1 cellular context compared by ENCODE assay signal in the genomic region with DNA sequence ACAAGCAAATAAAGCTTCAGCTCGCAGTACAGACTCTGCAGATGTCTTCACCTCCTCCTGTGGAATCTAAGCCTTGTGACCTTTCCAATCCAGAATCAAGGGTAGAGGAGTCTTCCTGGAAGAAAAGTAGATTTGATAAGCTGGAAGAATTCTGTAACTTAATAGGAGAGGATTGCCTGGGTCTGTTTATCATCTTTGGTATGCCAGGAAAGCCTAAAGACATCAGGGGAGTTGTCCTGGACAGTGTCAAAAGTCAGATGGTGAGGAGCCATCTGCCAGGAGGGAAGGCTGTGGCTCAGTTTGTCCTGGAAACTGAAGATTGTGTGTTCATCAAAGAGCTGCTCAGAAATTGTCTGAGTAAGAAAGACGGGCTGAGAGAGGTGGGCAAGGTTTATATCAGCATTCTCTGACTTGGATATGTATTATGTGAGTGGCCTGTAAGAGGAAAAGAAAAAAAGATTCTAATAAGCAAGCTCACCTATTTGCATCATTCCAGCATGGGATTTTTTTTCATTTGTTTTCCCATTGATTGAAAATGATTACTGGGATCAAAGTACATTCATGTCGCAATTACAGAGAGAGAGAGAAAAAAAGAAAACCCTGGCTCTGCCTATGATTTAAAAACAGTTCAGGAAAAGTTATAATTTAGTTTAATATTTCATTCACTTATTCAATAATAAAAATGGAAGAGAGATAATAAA.
TF ChIP-seq lines count a peak whose summit lies in the region.

No MANE protein-coding gene starts in this region.

TF ChIP-seq in HepG2, 621 proteins besides CTCF, POLR2A, EP300 and RAD21 (continued from another document and continues in another):
- TF ChIP-seq, protein P1, sequence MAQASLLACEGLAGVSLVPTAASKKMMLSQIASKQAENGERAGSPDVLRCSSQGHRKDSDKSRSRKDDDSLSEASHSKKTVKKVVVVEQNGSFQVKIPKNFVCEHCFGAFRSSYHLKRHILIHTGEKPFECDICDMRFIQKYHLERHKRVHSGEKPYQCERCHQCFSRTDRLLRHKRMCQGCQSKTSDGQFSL (CRISPR knock-in tag; IDR thresholded peaks at IDR 0.05), result no peak
- TF ChIP-seq SOX5 (CRISPR knock-in tag; IDR thresholded peaks at IDR 0.05; ENCODE audit: borderline replicate concordance) (peak; percentile 46; the same call in 1 of the 2 replicates), ZIK1 (CRISPR knock-in tag; IDR thresholded peaks at IDR 0.05; ENCODE audit: borderline replicate concordance, low read depth) (no peak), PAWR (CRISPR knock-in tag; IDR thresholded peaks at IDR 0.05; ENCODE audit: borderline replicate concordance) (no peak), FOXC1 (CRISPR knock-in tag; IDR thresholded peaks at IDR 0.05; ENCODE audit: borderline replicate concordance) (no peak), ZNF264 (CRISPR knock-in tag; IDR thresholded peaks at IDR 0.05) (no peak), ATAD3A (CRISPR knock-in tag; IDR thresholded peaks at IDR 0.05) (no peak), SMAD1 (CRISPR knock-in tag; IDR thresholded peaks at IDR 0.05; ENCODE audit: borderline replicate concordance, low read depth) (no peak), PHF5A (CRISPR knock-in tag; IDR thresholded peaks at IDR 0.05; ENCODE audit: low read depth, unreplicated experiment) (no peak), RNF2 (conservative IDR thresholded peaks at IDR 0.05; ENCODE audit: low read depth) (no peak), NONO (IDR thresholded peaks at IDR 0.05) (no peak), NONO (CRISPR knock-in tag; conservative IDR thresholded peaks at IDR 0.05) (no peak), SMC3 (IDR thresholded peaks at IDR 0.05; ENCODE audit: low read length) (peak; percentile 6; the same call in 1 of the 2 replicates), ARNT (IDR thresholded peaks at IDR 0.05) (no peak), ZNF709 (CRISPR knock-in tag; IDR thresholded peaks at IDR 0.05) (no peak), ZNF672 (CRISPR knock-in tag; IDR thresholded peaks at IDR 0.05) (no peak), ZNF446 (CRISPR knock-in tag; IDR thresholded peaks at IDR 0.05) (no peak), CBX5 (CRISPR knock-in tag; IDR thresholded peaks at IDR 0.05; ENCODE audit: borderline replicate concordance) (no peak), MAFG (CRISPR knock-in tag; IDR thresholded peaks at IDR 0.05) (no peak), EHMT2 (IDR thresholded peaks at IDR 0.05; ENCODE audit: borderline replicate concordance, low read depth, low read length) (no peak), HIVEP1 (CRISPR knock-in tag; IDR thresholded peaks at IDR 0.05) (no peak), ZNF510 (CRISPR knock-in tag; IDR thresholded peaks at IDR 0.05; ENCODE audit: low read depth) (no peak), SMAD9 (CRISPR knock-in tag; IDR thresholded peaks at IDR 0.05) (no peak), ZNF619 (CRISPR knock-in tag; IDR thresholded peaks at IDR 0.05) (no peak), ZMYM4 (CRISPR knock-in tag; IDR thresholded peaks at IDR 0.05) (no peak), ZNF24 (IDR thresholded peaks at IDR 0.05) (no peak), GATAD2A (CRISPR knock-in tag; IDR thresholded peaks at IDR 0.05) (peak; percentile 89), TCF7 (IDR thresholded peaks at IDR 0.05; ENCODE audit: low read depth) (no peak), HOXA7 (CRISPR knock-in tag; IDR thresholded peaks at IDR 0.05) (no peak), MTA1 (CRISPR knock-in tag; IDR thresholded peaks at IDR 0.05; ENCODE audit: borderline replicate concordance) (no peak), ZNF83 (CRISPR knock-in tag; IDR thresholded peaks at IDR 0.05; ENCODE audit: borderline replicate concordance) (no peak), KDM1A (CRISPR knock-in tag; IDR thresholded peaks at IDR 0.05) (no peak), NBN (conservative IDR thresholded peaks at IDR 0.05) (no peak), TSC22D2 (CRISPR knock-in tag; IDR thresholded peaks at IDR 0.05; ENCODE audit: borderline replicate concordance) (no peak), ZKSCAN1 (IDR thresholded peaks at IDR 0.05; ENCODE audit: low read length) (no peak), ATM (IDR thresholded peaks at IDR 0.05; ENCODE audit: borderline replicate concordance) (no peak), ZNF136 (CRISPR knock-in tag; IDR thresholded peaks at IDR 0.05; ENCODE audit: low read depth) (no peak), KDM3A (CRISPR knock-in tag; IDR thresholded peaks at IDR 0.05; ENCODE audit: low read depth) (no peak), HES4 (CRISPR knock-in tag; IDR thresholded peaks at IDR 0.05; ENCODE audit: borderline replicate concordance) (no peak), ISL2 (CRISPR knock-in tag; IDR thresholded peaks at IDR 0.05) (no peak), ZNF761 (CRISPR knock-in tag; conservative IDR thresholded peaks at IDR 0.05) (no peak), TEAD3 (CRISPR knock-in tag; optimal IDR thresholded peaks at IDR 0.05; ENCODE audit: borderline replicate concordance) (no peak), MAZ (IDR thresholded peaks at IDR 0.05; ENCODE audit: borderline replicate concordance, low read depth, low read length) (no peak), MAZ (CRISPR knock-in tag; IDR thresholded peaks at IDR 0.05; ENCODE audit: low read depth) (no peak), KAT2B (IDR thresholded peaks at IDR 0.05; ENCODE audit: borderline replicate concordance, low read depth, low read length) (peak; percentile 58; the same call in 1 of the 2 replicates), ZNF615 (CRISPR knock-in tag; IDR thresholded peaks at IDR 0.05; ENCODE audit: borderline replicate concordance) (no peak), ZNF484 (CRISPR knock-in tag; IDR thresholded peaks at IDR 0.05; ENCODE audit: borderline replicate concordance, low read depth) (no peak), POLR2AphosphoS2 (IDR thresholded peaks at IDR 0.05; ENCODE audit: low read depth, low read length) (no peak), CAMTA2 (CRISPR knock-in tag; IDR thresholded peaks at IDR 0.05; ENCODE audit: borderline replicate concordance) (no peak), SMARCC2 (IDR thresholded peaks at IDR 0.05) (no peak), ERF (CRISPR knock-in tag; IDR thresholded peaks at IDR 0.05) (no peak), CEBPB (IDR thresholded peaks at IDR 0.05; ENCODE audit: borderline replicate concordance, low read depth, low read length) (peak; percentile 90), DPF2 (CRISPR knock-in tag; IDR thresholded peaks at IDR 0.05; ENCODE audit: borderline replicate concordance, low read depth) (0 out of 2 replicates have a peak, but pooled peaks have one; percentile 23), FOXP1 (IDR thresholded peaks at IDR 0.05) (no peak), FOXP1 (CRISPR knock-in tag; IDR thresholded peaks at IDR 0.05) (peak; percentile 77), ZNF432 (CRISPR knock-in tag; IDR thresholded peaks at IDR 0.05; ENCODE audit: borderline replicate concordance) (no peak), EZH2 (conservative IDR thresholded peaks at IDR 0.05; ENCODE audit: low read depth, low read length) (no peak), NFKBIZ (CRISPR knock-in tag; IDR thresholded peaks at IDR 0.05) (no peak), ZNF343 (CRISPR knock-in tag; IDR thresholded peaks at IDR 0.05) (no peak), SOX6 (IDR thresholded peaks at IDR 0.05) (no peak), SOX6 (CRISPR knock-in tag; IDR thresholded peaks at IDR 0.05) (no peak), HNF4G (IDR thresholded peaks at IDR 0.05; ENCODE audit: borderline replicate concordance, low read depth, low read length) (peak; percentile 63), HNF4G (CRISPR knock-in tag; IDR thresholded peaks at IDR 0.05; ENCODE audit: borderline replicate concordance, low read depth) (no peak), MTF1 (CRISPR knock-in tag; IDR thresholded peaks at IDR 0.05) (no peak), ZKSCAN5 (CRISPR knock-in tag; IDR thresholded peaks at IDR 0.05) (no peak), TBL1XR1 (IDR thresholded peaks at IDR 0.05; ENCODE audit: borderline replicate concordance, low read length, partially characterized antibody) (no peak)
- TF ChIP-seq, protein P2, sequence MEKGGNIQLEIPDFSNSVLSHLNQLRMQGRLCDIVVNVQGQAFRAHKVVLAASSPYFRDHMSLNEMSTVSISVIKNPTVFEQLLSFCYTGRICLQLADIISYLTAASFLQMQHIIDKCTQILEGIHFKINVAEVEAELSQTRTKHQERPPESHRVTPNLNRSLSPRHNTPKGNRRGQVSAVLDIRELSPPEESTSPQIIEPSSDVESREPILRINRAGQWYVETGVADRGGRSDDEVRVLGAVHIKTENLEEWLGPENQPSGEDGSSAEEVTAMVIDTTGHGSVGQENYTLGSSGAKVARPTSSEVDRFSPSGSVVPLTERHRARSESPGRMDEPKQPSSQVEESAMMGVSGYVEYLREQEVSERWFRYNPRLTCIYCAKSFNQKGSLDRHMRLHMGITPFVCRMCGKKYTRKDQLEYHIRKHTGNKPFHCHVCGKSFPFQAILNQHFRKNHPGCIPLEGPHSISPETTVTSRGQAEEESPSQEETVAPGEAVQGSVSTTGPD (CRISPR knock-in tag; IDR thresholded peaks at IDR 0.05), result no peak
- TF ChIP-seq, protein P3, sequence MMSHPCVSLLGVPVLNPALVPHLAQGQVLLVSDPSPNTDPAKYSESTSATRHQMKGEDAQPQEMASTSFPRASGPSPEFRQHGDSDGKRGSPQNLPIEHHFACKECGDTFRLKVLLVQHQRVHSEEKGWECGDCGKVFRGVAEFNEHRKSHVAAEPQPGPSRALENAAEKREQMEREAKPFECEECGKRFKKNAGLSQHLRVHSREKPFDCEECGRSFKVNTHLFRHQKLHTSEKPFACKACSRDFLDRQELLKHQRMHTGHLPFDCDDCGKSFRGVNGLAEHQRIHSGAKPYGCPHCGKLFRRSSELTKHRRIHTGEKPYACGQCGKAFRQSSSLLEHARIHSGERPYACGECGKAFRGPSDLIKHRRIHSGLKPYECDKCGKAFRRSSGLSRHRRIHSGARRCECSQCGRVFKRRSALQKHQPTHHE (CRISPR knock-in tag; IDR thresholded peaks at IDR 0.05; ENCODE audit: borderline replicate concordance), result no peak
- TF ChIP-seq, protein P4, sequence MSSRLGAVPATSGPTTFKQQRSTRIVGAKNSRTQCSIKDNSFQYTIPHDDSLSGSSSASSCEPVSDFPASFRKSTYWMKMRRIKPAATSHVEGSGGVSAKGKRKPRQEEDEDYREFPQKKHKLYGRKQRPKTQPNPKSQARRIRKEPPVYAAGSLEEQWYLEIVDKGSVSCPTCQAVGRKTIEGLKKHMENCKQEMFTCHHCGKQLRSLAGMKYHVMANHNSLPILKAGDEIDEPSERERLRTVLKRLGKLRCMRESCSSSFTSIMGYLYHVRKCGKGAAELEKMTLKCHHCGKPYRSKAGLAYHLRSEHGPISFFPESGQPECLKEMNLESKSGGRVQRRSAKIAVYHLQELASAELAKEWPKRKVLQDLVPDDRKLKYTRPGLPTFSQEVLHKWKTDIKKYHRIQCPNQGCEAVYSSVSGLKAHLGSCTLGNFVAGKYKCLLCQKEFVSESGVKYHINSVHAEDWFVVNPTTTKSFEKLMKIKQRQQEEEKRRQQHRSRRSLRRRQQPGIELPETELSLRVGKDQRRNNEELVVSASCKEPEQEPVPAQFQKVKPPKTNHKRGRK (CRISPR knock-in tag; IDR thresholded peaks at IDR 0.05), result no peak
- TF ChIP-seq, protein P5, sequence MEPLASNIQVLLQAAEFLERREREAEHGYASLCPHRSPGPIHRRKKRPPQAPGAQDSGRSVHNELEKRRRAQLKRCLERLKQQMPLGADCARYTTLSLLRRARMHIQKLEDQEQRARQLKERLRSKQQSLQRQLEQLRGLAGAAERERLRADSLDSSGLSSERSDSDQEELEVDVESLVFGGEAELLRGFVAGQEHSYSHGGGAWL (CRISPR knock-in tag; IDR thresholded peaks at IDR 0.05), result no peak
- TF ChIP-seq, protein P6, sequence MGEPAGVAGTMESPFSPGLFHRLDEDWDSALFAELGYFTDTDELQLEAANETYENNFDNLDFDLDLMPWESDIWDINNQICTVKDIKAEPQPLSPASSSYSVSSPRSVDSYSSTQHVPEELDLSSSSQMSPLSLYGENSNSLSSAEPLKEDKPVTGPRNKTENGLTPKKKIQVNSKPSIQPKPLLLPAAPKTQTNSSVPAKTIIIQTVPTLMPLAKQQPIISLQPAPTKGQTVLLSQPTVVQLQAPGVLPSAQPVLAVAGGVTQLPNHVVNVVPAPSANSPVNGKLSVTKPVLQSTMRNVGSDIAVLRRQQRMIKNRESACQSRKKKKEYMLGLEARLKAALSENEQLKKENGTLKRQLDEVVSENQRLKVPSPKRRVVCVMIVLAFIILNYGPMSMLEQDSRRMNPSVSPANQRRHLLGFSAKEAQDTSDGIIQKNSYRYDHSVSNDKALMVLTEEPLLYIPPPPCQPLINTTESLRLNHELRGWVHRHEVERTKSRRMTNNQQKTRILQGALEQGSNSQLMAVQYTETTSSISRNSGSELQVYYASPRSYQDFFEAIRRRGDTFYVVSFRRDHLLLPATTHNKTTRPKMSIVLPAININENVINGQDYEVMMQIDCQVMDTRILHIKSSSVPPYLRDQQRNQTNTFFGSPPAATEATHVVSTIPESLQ (CRISPR knock-in tag; conservative IDR thresholded peaks at IDR 0.05), result no peak
- TF ChIP-seq, protein P7, sequence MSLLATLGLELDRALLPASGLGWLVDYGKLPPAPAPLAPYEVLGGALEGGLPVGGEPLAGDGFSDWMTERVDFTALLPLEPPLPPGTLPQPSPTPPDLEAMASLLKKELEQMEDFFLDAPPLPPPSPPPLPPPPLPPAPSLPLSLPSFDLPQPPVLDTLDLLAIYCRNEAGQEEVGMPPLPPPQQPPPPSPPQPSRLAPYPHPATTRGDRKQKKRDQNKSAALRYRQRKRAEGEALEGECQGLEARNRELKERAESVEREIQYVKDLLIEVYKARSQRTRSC (CRISPR knock-in tag; IDR thresholded peaks at IDR 0.05; ENCODE audit: low read depth), result no peak
- TF ChIP-seq, protein P8, sequence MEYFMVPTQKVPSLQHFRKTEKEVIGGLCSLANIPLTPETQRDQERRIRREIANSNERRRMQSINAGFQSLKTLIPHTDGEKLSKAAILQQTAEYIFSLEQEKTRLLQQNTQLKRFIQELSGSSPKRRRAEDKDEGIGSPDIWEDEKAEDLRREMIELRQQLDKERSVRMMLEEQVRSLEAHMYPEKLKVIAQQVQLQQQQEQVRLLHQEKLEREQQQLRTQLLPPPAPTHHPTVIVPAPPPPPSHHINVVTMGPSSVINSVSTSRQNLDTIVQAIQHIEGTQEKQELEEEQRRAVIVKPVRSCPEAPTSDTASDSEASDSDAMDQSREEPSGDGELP (IDR thresholded peaks at IDR 0.05; ENCODE audit: borderline replicate concordance, low read depth), result no peak
- TF ChIP-seq, protein P9, sequence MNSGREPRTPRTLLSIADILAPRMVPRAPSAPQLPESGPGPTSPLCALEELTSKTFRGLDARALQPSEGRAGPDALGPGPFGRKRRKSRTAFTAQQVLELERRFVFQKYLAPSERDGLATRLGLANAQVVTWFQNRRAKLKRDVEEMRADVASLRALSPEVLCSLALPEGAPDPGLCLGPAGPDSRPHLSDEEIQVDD (CRISPR knock-in tag; IDR thresholded peaks at IDR 0.05; ENCODE audit: borderline replicate concordance), result no peak
- TF ChIP-seq, protein P10, sequence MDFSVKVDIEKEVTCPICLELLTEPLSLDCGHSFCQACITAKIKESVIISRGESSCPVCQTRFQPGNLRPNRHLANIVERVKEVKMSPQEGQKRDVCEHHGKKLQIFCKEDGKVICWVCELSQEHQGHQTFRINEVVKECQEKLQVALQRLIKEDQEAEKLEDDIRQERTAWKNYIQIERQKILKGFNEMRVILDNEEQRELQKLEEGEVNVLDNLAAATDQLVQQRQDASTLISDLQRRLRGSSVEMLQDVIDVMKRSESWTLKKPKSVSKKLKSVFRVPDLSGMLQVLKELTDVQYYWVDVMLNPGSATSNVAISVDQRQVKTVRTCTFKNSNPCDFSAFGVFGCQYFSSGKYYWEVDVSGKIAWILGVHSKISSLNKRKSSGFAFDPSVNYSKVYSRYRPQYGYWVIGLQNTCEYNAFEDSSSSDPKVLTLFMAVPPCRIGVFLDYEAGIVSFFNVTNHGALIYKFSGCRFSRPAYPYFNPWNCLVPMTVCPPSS (IDR thresholded peaks at IDR 0.05), result no peak
